ENCODE assay signal across 17 cellular contexts in the genomic region with DNA sequence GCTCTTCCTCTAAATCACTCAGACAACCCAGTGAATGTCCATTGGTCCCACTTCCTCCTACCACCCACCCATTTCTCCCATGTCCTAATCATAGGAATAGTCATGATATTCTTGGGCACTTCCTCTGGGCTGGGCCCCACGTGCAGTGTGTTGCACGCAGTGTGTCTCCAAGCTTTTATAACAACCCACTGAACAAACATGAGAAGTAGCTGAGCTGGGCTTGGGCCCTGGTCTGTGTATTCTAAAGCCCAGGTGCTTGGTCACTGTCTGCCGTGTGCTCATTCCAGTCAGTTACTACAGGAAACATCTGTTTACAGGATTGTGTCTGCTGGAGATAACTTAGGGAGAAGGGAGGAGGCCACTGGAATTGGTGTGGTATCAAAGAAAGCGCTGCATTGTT.
DNase-seq lines count a peak whose midpoint lies in the region; ATAC-seq and TF ChIP-seq lines count a peak whose summit lies in the region.
"Had no signal": no experiment of that assay in that cellular context is flagged by ENCODE, and none has a peak within 500 bp of the region (broad histone marks: within the 10 kb centered on the region; RNA-seq: fewer than 3 reads in every experiment).

No MANE protein-coding gene starts in this region.

- H3K27me3 ChIP-seq in left lung, result no peaks in the 10 kb centered on the region
- H3K27me3 ChIP-seq: foreskin keratinocyte, suprapubic skin had no signal

- H3K27ac ChIP-seq in left lung, result peak overlapping the region; percentile 18 to 36
- H3K27ac ChIP-seq: foreskin keratinocyte, suprapubic skin had no signal

- POLR2A ChIA-PET in GM10248 (lab: Yijun Ruan, JAX), result no interaction called here

- ATAC-seq in left lung, result peak; percentile 55
- ATAC-seq: activated CD8-positive, alpha-beta T cell treated with anti-CD3 and anti-CD28 coated beads, Interleukin-2, amount 10 ng/mL, durations not matched to agents 7 days and 5 days; activated naive CD8-positive, alpha-beta T cell treated with anti-CD3 and anti-CD28 coated beads, Interleukin-2, amount 50 U/mL, for 24 hours; foreskin keratinocyte had no signal

- H3K4me3 ChIP-seq in HFF-Myc (replicated peaks; ENCODE audit: low read depth, low read length) (no peak overlapping the region), left lung (no peak overlapping the region)
- H3K4me3 ChIP-seq: suprapubic skin had no signal

- DNase-seq in HFF-Myc (ENCODE audit: extremely low read depth, low read depth), result peak; percentile 29
- DNase-seq in dermis microvascular lymphatic vessel endothelial cell (ENCODE audit: low read depth in 2 of 2), result peak; percentile 93 to 94
- peak in 1 of 2 donors; percentile 47 for DNase-seq in left lung
- peak; percentile 44 for DNase-seq in pulmonary artery endothelial cell (ENCODE audit: low read depth, low spot score)
- DNase-seq in NCI-H187 (lab: John Stamatoyannopoulos, UW), result no peak
- no peak for DNase-seq in hippocampal formation (lab: John Stamatoyannopoulos, UW)
- DNase-seq in KG1 (lab: John Stamatoyannopoulos, UW), result no peak
- no peak for DNase-seq in GM10248 (ENCODE audit: extremely low spot score)
- DNase-seq: activated CD8-positive, alpha-beta T cell treated with anti-CD3 and anti-CD28 coated beads, Interleukin-2, amount 10 ng/mL, durations not matched to agents 7 days and 5 days; activated naive CD8-positive, alpha-beta T cell treated with anti-CD3 and anti-CD28 coated beads, Interleukin-2, amount 50 U/mL, for 24 hours; DMS79; foreskin keratinocyte; HCEC 1CT; NCI-H1694 treated with DMSO at 0.1 percent for 48 hours; NCI-H69; stimulated activated CD4-positive, alpha-beta T cell treated with anti-CD3 and anti-CD28 coated beads, Interleukin-4, amount 100 ng/mL, for 1 hour had no signal

- no peaks in the 10 kb centered on the region for H3K36me3 ChIP-seq in left lung
- H3K36me3 ChIP-seq: suprapubic skin had no signal

- intact Hi-C loops in left lung (cut with DNase I), result no loop called here

- CTCF ChIA-PET in GM10248 (lab: Yijun Ruan, JAX), result no interaction called here

- no peaks in the 10 kb centered on the region for H3K9me3 ChIP-seq in left lung
- H3K9me3 ChIP-seq: suprapubic skin had no signal

- TF ChIP-seq CTCF in HFF-Myc (IDR thresholded peaks at IDR 0.05; ENCODE audit: low read depth, low read length, missing control alignments), result no peak
- no peak for TF ChIP-seq CTCF in left lung (IDR thresholded peaks at IDR 0.05)
- TF ChIP-seq CTCF in GM10248 (IDR thresholded peaks at IDR 0.05; ENCODE audit: control extremely low read depth, extremely low read depth, low read depth, missing control alignments), result no peak

- H3K4me1 ChIP-seq in left lung, result peaks cover 9 to 23% of the 10 kb centered on the region in 2 donors
- H3K4me1 ChIP-seq: foreskin keratinocyte had no signal

Comparison
In these comparisons a context has a peak if more than half of its experiments do, and no peak if none do; other contexts are left out.
1. DNase-seq: peak in HFF-Myc (single experiment), dermis microvascular lymphatic vessel endothelial cell (2 of 2) and pulmonary artery endothelial cell (single experiment); none in NCI-H187 (0 of 2), hippocampal formation (0 of 2), KG1 (single experiment) and GM10248 (single experiment).